9 cellular contexts compared by ENCODE assay signal in genomic region chr9:87973791-87974292, GRCh38. TPM values are rescaled to one million over a fixed set of nuclear protein-coding genes. Genes with fewer than 3 reads are reported as not detected.
DNase-seq lines count a peak whose midpoint lies in the region; ATAC-seq, FAIRE-seq and TF ChIP-seq lines count a peak whose summit lies in the region.
"Had no signal": no experiment of that assay in that cellular context is flagged by ENCODE, and none has a peak within 500 bp of the region (broad histone marks: within the 10 kb centered on the region; RNA-seq: fewer than 3 reads in every experiment).

No MANE protein-coding gene starts in this region.

- no peaks in the 10 kb centered on the region for H3K9me3 ChIP-seq in liver (ENCODE audit: control insufficient read depth in 4 of 4, low read length in 3 of 4)
- no peaks in the 10 kb centered on the region for H3K9me3 ChIP-seq in HepG2 (ENCODE audit: low read length)
- H3K9me3 ChIP-seq in mesodermal cell (ENCODE audit: control insufficient read depth, low read length) = no peaks in the 10 kb centered on the region

- in situ Hi-C loops in HepG2 (cut with HindIII; ENCODE audit: extremely low pct_ligation_motif_present, low pct_unique_long_range_greater_than_20kb) = no loop called here

- no peak overlapping the region for H2AFZ ChIP-seq in HepG2 (ENCODE audit: low read length)

- no peak for ATAC-seq in HepG2

- CTCF ChIA-PET in HepG2 (lab: Yijun Ruan, JAX; ENCODE audit: low intra/inter-chr PET ratio, low total read pairs) = no interaction called here
- CTCF ChIA-PET in MCF 10A (lab: Yijun Ruan, JAX) = interaction anchor here (0.6 to 0.9 kb wide), 3 partner anchors 32 to 420 kb away, joined by 3 to 5 read pairs (median 4); no protein-coding TSS in a partner anchor

- no peak for TF ChIP-seq CTCF in liver (IDR thresholded peaks at IDR 0.05; ENCODE audit: low read depth, low read length, missing input control)
- TF ChIP-seq CTCF in HepG2 (CRISPR knock-in tag; IDR thresholded peaks at IDR 0.05) = no peak
- TF ChIP-seq CTCF in MCF 10A (IDR thresholded peaks at IDR 0.05; ENCODE audit: unreplicated experiment) = no peak

- WGBS in liver = 52% methylated on average over 18 of the region's 18 CpGs
- 57% methylated on average over 18 of the region's 18 CpGs for WGBS in HepG2 (ENCODE audit: low lambda C conversion rate)
- 34 to 41% methylated on average over 16 to 17 of the region's 18 CpGs for WGBS in mesodermal cell (ENCODE audit: insufficient coverage in 2 of 2), 2 experiments

- H3K9ac ChIP-seq in liver (ENCODE audit: low read depth in 1 of 2, low read length in 2 of 2) (no peak overlapping the region), HepG2 (ENCODE audit: insufficient read depth, low read depth, low read length) (no peak overlapping the region)

- no peak for TF ChIP-seq RAD21 in liver (IDR thresholded peaks at IDR 0.05)
- TF ChIP-seq RAD21 in HepG2 (CRISPR knock-in tag; IDR thresholded peaks at IDR 0.05) = no peak

- no peak for FAIRE-seq in HepG2 (lab: Jason Lieb, UNC)
- no peak for FAIRE-seq in GM12892 (lab: Jason Lieb, UNC)
- FAIRE-seq: GM18507 had no signal

- H3K27ac Mint-ChIP-seq in MCF 10A (ENCODE audit: low read depth, unreplicated experiment) = peak overlapping the region; percentile 93

- peaks cover 12% of the 10 kb centered on the region for H3K36me3 Mint-ChIP-seq in MCF 10A (ENCODE audit: insufficient read depth, unreplicated experiment)

- BruUV-seq in HepG2 (replicated peaks; lab: Mats Ljungman, UMichigan) (no TSS peak), MCF 10A (replicated peaks; lab: Mats Ljungman, UMichigan) (TSS peak; percentile 54)

- H3K27me3 ChIP-seq in liver (ENCODE audit: control insufficient read depth in 4 of 4, insufficient read depth in 4 of 4, low read length in 3 of 4) (no peaks in the 10 kb centered on the region), HepG2 (ENCODE audit: control insufficient read depth in 1 of 2, insufficient read depth in 2 of 2, low read length in 2 of 2) (no peaks in the 10 kb centered on the region; a peak in 1 of 5 replicates)

- TF ChIP-seq EP300 in HepG2 (IDR thresholded peaks at IDR 0.05; ENCODE audit: low read depth in 2 of 2, low read length in 2 of 2) (no peak), HepG2 (CRISPR knock-in tag; IDR thresholded peaks at IDR 0.05; ENCODE audit: borderline replicate concordance) (no peak)

- POLR2A ChIA-PET in HepG2 (lab: Yijun Ruan, JAX) (no interaction called here), MCF 10A (lab: Yijun Ruan, JAX) (interaction anchor here (0.7 to 2.5 kb wide), 6 partner anchors 9 to 413 kb away, joined by 3 to 18 read pairs (median 6); no protein-coding TSS in a partner anchor)

- no peaks in the 10 kb centered on the region for H4K20me1 ChIP-seq in HepG2 (ENCODE audit: insufficient read depth, low read length)

- H3K4me2 ChIP-seq in HepG2 (ENCODE audit: low read depth, low read length) = no peak overlapping the region

- H3K4me1 ChIP-seq in liver (ENCODE audit: control insufficient read depth in 4 of 4, insufficient read depth in 4 of 4, low read length in 3 of 4) = peaks cover 0 to 12% (median 10%) of the 10 kb centered on the region in 4 donors
- no peaks in the 10 kb centered on the region for H3K4me1 ChIP-seq in HepG2 (ENCODE audit: insufficient read depth, low read length)
- H3K4me1 ChIP-seq in mesodermal cell (ENCODE audit: control insufficient read depth, insufficient read depth, low read length, poor library complexity, severe bottlenecking) = no peaks in the 10 kb centered on the region

- H3K36me3 ChIP-seq in liver (ENCODE audit: control insufficient read depth in 4 of 4, insufficient read depth in 3 of 4, low read depth in 1 of 4, low read length in 3 of 4) (no peaks in the 10 kb centered on the region), HepG2 (replicated peaks in 1 of 2; ENCODE audit: control insufficient read depth in 1 of 2, insufficient read depth in 2 of 2, low read length in 2 of 2) (no peaks in the 10 kb centered on the region), mesodermal cell (ENCODE audit: control insufficient read depth, insufficient read depth, low read length) (no peaks in the 10 kb centered on the region)

- intact Hi-C loops in HepG2 (cut with micrococcal nuclease; ENCODE audit: unreplicated experiment) (no loop called here), MCF 10A (cut with micrococcal nuclease) (loop anchor here (2.0 kb wide), 1 partner anchor 415 kb away; the partner anchor contains the start of gene SPIN1)

- H3K27ac ChIP-seq in liver (ENCODE audit: low read depth in 1 of 2, low read length in 2 of 2) = peak overlapping the region; percentile 60 to 71
- H3K27ac ChIP-seq in HepG2 (ENCODE audit: extremely low read length, insufficient read depth, low read length) = no peak overlapping the region
- no peak overlapping the region for H3K27ac ChIP-seq in mesodermal cell (ENCODE audit: low read depth, low read length, severe bottlenecking)

- no peaks in the 10 kb centered on the region for H3K9me3 Mint-ChIP-seq in MCF 10A (ENCODE audit: unreplicated experiment)

- TF ChIP-seq POLR2A in HepG2 (IDR thresholded peaks at IDR 0.05; ENCODE audit: insufficient read depth in 1 of 2, low read depth in 2 of 2, low read length in 2 of 2) (no peak), GM12892 (IDR thresholded peaks at IDR 0.05; ENCODE audit: low read depth, low read length) (no peak)

- H3K27me3 Mint-ChIP-seq in MCF 10A (ENCODE audit: insufficient read depth, unreplicated experiment) = no peaks in the 10 kb centered on the region

- peak overlapping the region; percentile 88 for H3K4me3 Mint-ChIP-seq in MCF 10A (ENCODE audit: unreplicated experiment)

- H3K4me3 ChIP-seq in liver (ENCODE audit: low read depth in 1 of 3, low read length in 3 of 3) (peak overlapping the region in 2 of 3 donors; percentile 73 to 80), HepG2 (replicated peaks in 1 of 3; ENCODE audit: insufficient read depth in 1 of 3, low read depth in 2 of 3, low read length in 3 of 3) (no peak overlapping the region), mesodermal cell (ENCODE audit: extremely low read depth, insufficient read depth, low read length, poor library complexity, severe bottlenecking) (peak overlapping the region; percentile 58)

- peaks cover 14% of the 10 kb centered on the region for H3K4me1 Mint-ChIP-seq in MCF 10A (ENCODE audit: insufficient read depth, unreplicated experiment)

- no peak for DNase-seq in HepG2 (ENCODE audit: low spot score)
- DNase-seq in MCF 10A (ENCODE audit: unreplicated experiment) = no peak
- DNase-seq in A172 (ENCODE audit: low spot score) = no peak
- DNase-seq in GM12892 (ENCODE audit: insufficient read length) = no peak
- DNase-seq in NCI-H526 (lab: John Stamatoyannopoulos, UW) = no peak
- DNase-seq in NCI-H748 treated with DMSO at 0.1 percent for 48 hours (lab: John Stamatoyannopoulos, UW) = no peak

- H3K79me2 ChIP-seq in HepG2 (ENCODE audit: insufficient read depth, low read length) = no peaks in the 10 kb centered on the region

RNA-seq across cellular contexts. Expression of gene CDK20, which starts 0.5 kb away (rescaled TPM):
- total RNA-seq in liver (1 to 10 TPM in 1 of 2 donors, under 1 TPM in 1; 0.42 to 3.7 TPM), HepG2 (2016; rRNA removed; fragmentation: Illumina TruSeq; extraction: Trizol) (not detected in 2 replicates), MCF 10A (2022) (9.6 and 12.6 TPM in 2 replicates)
- polyA plus RNA-seq in liver (1 to 10 TPM; 1.2 to 2.9 TPM), HepG2 (2011; rRNA removed) (not detected in 2 replicates)
- total RNA-seq in HepG2 (2016; cell fraction: cytosol; rRNA removed; fragmentation: Illumina TruSeq; extraction: Trizol; ENCODE audit: low read depth) = not detected in 2 replicates
- not detected in 2 replicates for total RNA-seq in HepG2 (2016; cell fraction: insoluble cytoplasmic fraction; rRNA removed; fragmentation: Illumina TruSeq; extraction: Trizol)
- not detected in 2 replicates for total RNA-seq in HepG2 (2016; cell fraction: membrane; rRNA removed; fragmentation: Illumina TruSeq; extraction: Trizol)
- not detected in 2 replicates for total RNA-seq in HepG2 (2016; cell fraction: nucleus; rRNA removed; fragmentation: Illumina TruSeq; extraction: Trizol)
- polyA plus RNA-seq in HepG2 (2011; cell fraction: cytosol; rRNA removed) = not detected in 2 replicates
- not detected in 2 replicates for polyA plus RNA-seq in HepG2 (2011; cell fraction: nucleus; rRNA removed)
- not detected in 2 replicates for polyA plus RNA-seq in HepG2 (2012)
- not detected in 2 replicates for polyA plus RNA-seq in HepG2 (2016; cell fraction: cytosol; fragmentation: Illumina TruSeq; extraction: Trizol; ENCODE audit: low read depth)
- polyA plus RNA-seq in HepG2 (2016; cell fraction: insoluble cytoplasmic fraction; fragmentation: Illumina TruSeq; extraction: Trizol; ENCODE audit: low read depth) = not detected in 2 replicates
- polyA plus RNA-seq in HepG2 (2016; cell fraction: membrane; fragmentation: Illumina TruSeq; extraction: Trizol; ENCODE audit: low read depth) = not detected in 2 replicates
- polyA plus RNA-seq in HepG2 (2016; cell fraction: nucleus; fragmentation: Illumina TruSeq; extraction: Trizol; ENCODE audit: insufficient read depth, low read depth) = not detected in 2 replicates
- polyA minus RNA-seq in HepG2 (2011; rRNA and poly(A)+ RNA removed; ENCODE audit: low replicate concordance) = 4.1 TPM in 1 of 2 replicates, not detected in the other
- not detected in 2 replicates for polyA minus RNA-seq in HepG2 (2011; cell fraction: cytosol; rRNA and poly(A)+ RNA removed)
- not detected in 2 replicates for polyA minus RNA-seq in HepG2 (2011; cell fraction: nucleus; rRNA and poly(A)+ RNA removed)
- polyA plus RNA-seq in mesodermal cell (2013, experiment 1 of 2) = 4.3 TPM
- polyA plus RNA-seq in mesodermal cell (2013, experiment 2 of 2) = 4.6 TPM
- total RNA-seq in A172 (2014; rRNA removed; shearing (Covaris generic)) = 7.7 and 17.7 TPM in 2 replicates
- not detected for polyA plus RNA-seq in GM12892 (2012; ENCODE audit: missing spikeins)

RNA-seq across cellular contexts. Expression of gene SPATA31C1, which starts 56.1 kb away (rescaled TPM):
- under 1 TPM in 1 of 2 donors, not detected in 1; 0.05 TPM for total RNA-seq in liver
- polyA plus RNA-seq in liver = not detected
- total RNA-seq in HepG2 (2016; rRNA removed; fragmentation: Illumina TruSeq; extraction: Trizol) = not detected in 2 replicates
- not detected in 2 replicates for total RNA-seq in HepG2 (2016; cell fraction: cytosol; rRNA removed; fragmentation: Illumina TruSeq; extraction: Trizol; ENCODE audit: low read depth)
- not detected in 2 replicates for total RNA-seq in HepG2 (2016; cell fraction: insoluble cytoplasmic fraction; rRNA removed; fragmentation: Illumina TruSeq; extraction: Trizol)
- total RNA-seq in HepG2 (2016; cell fraction: membrane; rRNA removed; fragmentation: Illumina TruSeq; extraction: Trizol) = not detected in 2 replicates
- not detected in 2 replicates for total RNA-seq in HepG2 (2016; cell fraction: nucleus; rRNA removed; fragmentation: Illumina TruSeq; extraction: Trizol)
- polyA plus RNA-seq in HepG2 (2011; rRNA removed) = not detected in 2 replicates
- polyA plus RNA-seq in HepG2 (2011; cell fraction: cytosol; rRNA removed) = not detected in 2 replicates
- not detected in 2 replicates for polyA plus RNA-seq in HepG2 (2011; cell fraction: nucleus; rRNA removed)
- polyA plus RNA-seq in HepG2 (2012) = not detected in 2 replicates
- polyA plus RNA-seq in HepG2 (2016; cell fraction: cytosol; fragmentation: Illumina TruSeq; extraction: Trizol; ENCODE audit: low read depth) = not detected in 2 replicates
- polyA plus RNA-seq in HepG2 (2016; cell fraction: insoluble cytoplasmic fraction; fragmentation: Illumina TruSeq; extraction: Trizol; ENCODE audit: low read depth) = not detected in 2 replicates
- not detected in 2 replicates for polyA plus RNA-seq in HepG2 (2016; cell fraction: membrane; fragmentation: Illumina TruSeq; extraction: Trizol; ENCODE audit: low read depth)
- polyA plus RNA-seq in HepG2 (2016; cell fraction: nucleus; fragmentation: Illumina TruSeq; extraction: Trizol; ENCODE audit: insufficient read depth, low read depth) = not detected in 2 replicates
- polyA minus RNA-seq in HepG2 (2011; rRNA and poly(A)+ RNA removed; ENCODE audit: low replicate concordance) = not detected in 2 replicates
- not detected in 2 replicates for polyA minus RNA-seq in HepG2 (2011; cell fraction: cytosol; rRNA and poly(A)+ RNA removed)
- polyA minus RNA-seq in HepG2 (2011; cell fraction: nucleus; rRNA and poly(A)+ RNA removed) = not detected in 2 replicates
- not detected in 2 replicates for total RNA-seq in MCF 10A (2022)
- polyA plus RNA-seq in mesodermal cell (2013, experiment 1 of 2) = 0.18 TPM
- 0.10 TPM for polyA plus RNA-seq in mesodermal cell (2013, experiment 2 of 2)
- total RNA-seq in A172 (2014; rRNA removed; shearing (Covaris generic)) = not detected in 2 replicates
- not detected for polyA plus RNA-seq in GM12892 (2012; ENCODE audit: missing spikeins)

Comparison
In these comparisons a context has a peak if more than half of its experiments do, and no peak if none do; other contexts are left out.
1. H3K27ac ChIP-seq: peak in liver (2 of 2); none in HepG2 (single experiment) and mesodermal cell (single experiment).
2. H3K4me3 ChIP-seq: peak in liver (2 of 3) and mesodermal cell (single experiment); none in HepG2 (0 of 3).